In the genomic region with DNA sequence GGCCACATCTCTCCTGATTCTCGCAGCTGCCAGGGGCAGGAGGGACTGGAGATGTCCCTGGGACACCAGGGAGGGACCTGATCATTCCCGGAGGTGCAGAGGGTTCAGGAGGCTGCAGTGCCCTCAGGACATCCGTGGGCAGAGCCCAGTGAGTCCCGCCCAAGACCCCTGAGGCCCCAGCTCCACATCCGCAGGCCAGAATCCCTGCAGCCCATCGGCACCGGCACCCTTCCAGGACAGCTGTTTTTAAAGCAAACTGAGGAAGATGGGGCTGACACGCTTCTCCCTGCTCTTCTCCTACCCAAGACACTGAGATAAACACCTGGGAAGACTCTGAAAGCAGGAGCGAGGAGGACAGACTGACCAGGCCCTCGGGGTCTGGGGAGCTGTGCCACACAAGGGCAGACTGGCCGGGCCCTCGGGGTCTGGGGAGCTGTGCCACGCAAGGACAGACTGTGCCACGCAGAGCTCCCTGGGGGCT, we compare ENCODE assay signal across 1 cellular context.
TF ChIP-seq lines count a peak whose summit lies in the region.

No MANE protein-coding gene starts in this region.

TF ChIP-seq in HepG2, 621 proteins besides CTCF, POLR2A, EP300 and RAD21 (continued from another document):
- TF ChIP-seq, protein P1, sequence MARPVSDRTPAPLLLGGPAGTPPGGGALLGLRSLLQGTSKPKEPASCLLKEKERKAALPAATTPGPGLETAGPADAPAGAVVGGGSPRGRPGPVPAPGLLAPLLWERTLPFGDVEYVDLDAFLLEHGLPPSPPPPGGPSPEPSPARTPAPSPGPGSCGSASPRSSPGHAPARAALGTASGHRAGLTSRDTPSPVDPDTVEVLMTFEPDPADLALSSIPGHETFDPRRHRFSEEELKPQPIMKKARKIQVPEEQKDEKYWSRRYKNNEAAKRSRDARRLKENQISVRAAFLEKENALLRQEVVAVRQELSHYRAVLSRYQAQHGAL (CRISPR knock-in tag; IDR thresholded peaks at IDR 0.05; ENCODE audit: not compliant biosample characterization) = no peak
- TF ChIP-seq, protein P2, sequence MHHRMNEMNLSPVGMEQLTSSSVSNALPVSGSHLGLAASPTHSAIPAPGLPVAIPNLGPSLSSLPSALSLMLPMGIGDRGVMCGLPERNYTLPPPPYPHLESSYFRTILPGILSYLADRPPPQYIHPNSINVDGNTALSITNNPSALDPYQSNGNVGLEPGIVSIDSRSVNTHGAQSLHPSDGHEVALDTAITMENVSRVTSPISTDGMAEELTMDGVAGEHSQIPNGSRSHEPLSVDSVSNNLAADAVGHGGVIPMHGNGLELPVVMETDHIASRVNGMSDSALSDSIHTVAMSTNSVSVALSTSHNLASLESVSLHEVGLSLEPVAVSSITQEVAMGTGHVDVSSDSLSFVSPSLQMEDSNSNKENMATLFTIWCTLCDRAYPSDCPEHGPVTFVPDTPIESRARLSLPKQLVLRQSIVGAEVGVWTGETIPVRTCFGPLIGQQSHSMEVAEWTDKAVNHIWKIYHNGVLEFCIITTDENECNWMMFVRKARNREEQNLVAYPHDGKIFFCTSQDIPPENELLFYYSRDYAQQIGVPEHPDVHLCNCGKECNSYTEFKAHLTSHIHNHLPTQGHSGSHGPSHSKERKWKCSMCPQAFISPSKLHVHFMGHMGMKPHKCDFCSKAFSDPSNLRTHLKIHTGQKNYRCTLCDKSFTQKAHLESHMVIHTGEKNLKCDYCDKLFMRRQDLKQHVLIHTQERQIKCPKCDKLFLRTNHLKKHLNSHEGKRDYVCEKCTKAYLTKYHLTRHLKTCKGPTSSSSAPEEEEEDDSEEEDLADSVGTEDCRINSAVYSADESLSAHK (CRISPR knock-in tag; IDR thresholded peaks at IDR 0.05; ENCODE audit: borderline replicate concordance) = no peak
- TF ChIP-seq ZNF670 (CRISPR knock-in tag; IDR thresholded peaks at IDR 0.05; ENCODE audit: borderline replicate concordance) (no peak), ZNF335 (CRISPR knock-in tag; IDR thresholded peaks at IDR 0.05) (no peak), ARHGAP35 (CRISPR knock-in tag; IDR thresholded peaks at IDR 0.05; ENCODE audit: borderline replicate concordance) (no peak), MEIS1 (CRISPR knock-in tag; IDR thresholded peaks at IDR 0.05; ENCODE audit: borderline replicate concordance) (no peak), NCOA1 (CRISPR knock-in tag; IDR thresholded peaks at IDR 0.05) (no peak)
- TF ChIP-seq, protein P3, sequence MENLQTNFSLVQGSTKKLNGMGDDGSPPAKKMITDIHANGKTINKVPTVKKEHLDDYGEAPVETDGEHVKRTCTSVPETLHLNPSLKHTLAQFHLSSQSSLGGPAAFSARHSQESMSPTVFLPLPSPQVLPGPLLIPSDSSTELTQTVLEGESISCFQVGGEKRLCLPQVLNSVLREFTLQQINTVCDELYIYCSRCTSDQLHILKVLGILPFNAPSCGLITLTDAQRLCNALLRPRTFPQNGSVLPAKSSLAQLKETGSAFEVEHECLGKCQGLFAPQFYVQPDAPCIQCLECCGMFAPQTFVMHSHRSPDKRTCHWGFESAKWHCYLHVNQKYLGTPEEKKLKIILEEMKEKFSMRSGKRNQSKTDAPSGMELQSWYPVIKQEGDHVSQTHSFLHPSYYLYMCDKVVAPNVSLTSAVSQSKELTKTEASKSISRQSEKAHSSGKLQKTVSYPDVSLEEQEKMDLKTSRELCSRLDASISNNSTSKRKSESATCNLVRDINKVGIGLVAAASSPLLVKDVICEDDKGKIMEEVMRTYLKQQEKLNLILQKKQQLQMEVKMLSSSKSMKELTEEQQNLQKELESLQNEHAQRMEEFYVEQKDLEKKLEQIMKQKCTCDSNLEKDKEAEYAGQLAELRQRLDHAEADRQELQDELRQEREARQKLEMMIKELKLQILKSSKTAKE (CRISPR knock-in tag; IDR thresholded peaks at IDR 0.05; ENCODE audit: borderline replicate concordance) = no peak
- TF ChIP-seq, protein P4, sequence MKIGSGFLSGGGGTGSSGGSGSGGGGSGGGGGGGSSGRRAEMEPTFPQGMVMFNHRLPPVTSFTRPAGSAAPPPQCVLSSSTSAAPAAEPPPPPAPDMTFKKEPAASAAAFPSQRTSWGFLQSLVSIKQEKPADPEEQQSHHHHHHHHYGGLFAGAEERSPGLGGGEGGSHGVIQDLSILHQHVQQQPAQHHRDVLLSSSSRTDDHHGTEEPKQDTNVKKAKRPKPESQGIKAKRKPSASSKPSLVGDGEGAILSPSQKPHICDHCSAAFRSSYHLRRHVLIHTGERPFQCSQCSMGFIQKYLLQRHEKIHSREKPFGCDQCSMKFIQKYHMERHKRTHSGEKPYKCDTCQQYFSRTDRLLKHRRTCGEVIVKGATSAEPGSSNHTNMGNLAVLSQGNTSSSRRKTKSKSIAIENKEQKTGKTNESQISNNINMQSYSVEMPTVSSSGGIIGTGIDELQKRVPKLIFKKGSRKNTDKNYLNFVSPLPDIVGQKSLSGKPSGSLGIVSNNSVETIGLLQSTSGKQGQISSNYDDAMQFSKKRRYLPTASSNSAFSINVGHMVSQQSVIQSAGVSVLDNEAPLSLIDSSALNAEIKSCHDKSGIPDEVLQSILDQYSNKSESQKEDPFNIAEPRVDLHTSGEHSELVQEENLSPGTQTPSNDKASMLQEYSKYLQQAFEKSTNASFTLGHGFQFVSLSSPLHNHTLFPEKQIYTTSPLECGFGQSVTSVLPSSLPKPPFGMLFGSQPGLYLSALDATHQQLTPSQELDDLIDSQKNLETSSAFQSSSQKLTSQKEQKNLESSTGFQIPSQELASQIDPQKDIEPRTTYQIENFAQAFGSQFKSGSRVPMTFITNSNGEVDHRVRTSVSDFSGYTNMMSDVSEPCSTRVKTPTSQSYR (CRISPR knock-in tag; IDR thresholded peaks at IDR 0.05; ENCODE audit: borderline replicate concordance) = no peak
